In genomic region chr19:47891923-47892666, GRCh38 we compare ENCODE assay signal across 2 cellular contexts.
TF ChIP-seq lines count a peak whose summit lies in the region.

No MANE protein-coding gene starts in this region.

TF ChIP-seq in K562, 482 proteins besides CTCF, POLR2A, EP300 and RAD21 (continues in another document):
- peak; percentile 100 for TF ChIP-seq NCOR1 (IDR thresholded peaks at IDR 0.05)
- TF ChIP-seq, protein P1, sequence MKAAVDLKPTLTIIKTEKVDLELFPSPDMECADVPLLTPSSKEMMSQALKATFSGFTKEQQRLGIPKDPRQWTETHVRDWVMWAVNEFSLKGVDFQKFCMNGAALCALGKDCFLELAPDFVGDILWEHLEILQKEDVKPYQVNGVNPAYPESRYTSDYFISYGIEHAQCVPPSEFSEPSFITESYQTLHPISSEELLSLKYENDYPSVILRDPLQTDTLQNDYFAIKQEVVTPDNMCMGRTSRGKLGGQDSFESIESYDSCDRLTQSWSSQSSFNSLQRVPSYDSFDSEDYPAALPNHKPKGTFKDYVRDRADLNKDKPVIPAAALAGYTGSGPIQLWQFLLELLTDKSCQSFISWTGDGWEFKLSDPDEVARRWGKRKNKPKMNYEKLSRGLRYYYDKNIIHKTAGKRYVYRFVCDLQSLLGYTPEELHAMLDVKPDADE (conservative IDR thresholded peaks at IDR 0.05; ENCODE audit: control insufficient read depth, low read depth, low read length) = 0 out of 2 replicates have a peak, but pooled peaks have one; percentile 63
- TF ChIP-seq, protein P2, sequence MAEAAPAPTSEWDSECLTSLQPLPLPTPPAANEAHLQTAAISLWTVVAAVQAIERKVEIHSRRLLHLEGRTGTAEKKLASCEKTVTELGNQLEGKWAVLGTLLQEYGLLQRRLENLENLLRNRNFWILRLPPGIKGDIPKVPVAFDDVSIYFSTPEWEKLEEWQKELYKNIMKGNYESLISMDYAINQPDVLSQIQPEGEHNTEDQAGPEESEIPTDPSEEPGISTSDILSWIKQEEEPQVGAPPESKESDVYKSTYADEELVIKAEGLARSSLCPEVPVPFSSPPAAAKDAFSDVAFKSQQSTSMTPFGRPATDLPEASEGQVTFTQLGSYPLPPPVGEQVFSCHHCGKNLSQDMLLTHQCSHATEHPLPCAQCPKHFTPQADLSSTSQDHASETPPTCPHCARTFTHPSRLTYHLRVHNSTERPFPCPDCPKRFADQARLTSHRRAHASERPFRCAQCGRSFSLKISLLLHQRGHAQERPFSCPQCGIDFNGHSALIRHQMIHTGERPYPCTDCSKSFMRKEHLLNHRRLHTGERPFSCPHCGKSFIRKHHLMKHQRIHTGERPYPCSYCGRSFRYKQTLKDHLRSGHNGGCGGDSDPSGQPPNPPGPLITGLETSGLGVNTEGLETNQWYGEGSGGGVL (CRISPR knock-in tag; IDR thresholded peaks at IDR 0.05) = no peak
- TF ChIP-seq SMARCC2 (IDR thresholded peaks at IDR 0.05; ENCODE audit: low read depth) = peak; percentile 97
- no peak for TF ChIP-seq GABPB2 (CRISPR knock-in tag; conservative IDR thresholded peaks at IDR 0.05)
- TF ChIP-seq ZNF584 (CRISPR knock-in tag; IDR thresholded peaks at IDR 0.05; ENCODE audit: low read depth) = peak; percentile 94
- TF ChIP-seq KLF13 (tag; IDR thresholded peaks at IDR 0.05; ENCODE audit: borderline replicate concordance, low read depth) = no peak
- peak; percentile 93 to 99 for TF ChIP-seq SRF (CRISPR knock-in tag; IDR thresholded peaks at IDR 0.05)
- peak; percentile 95 for TF ChIP-seq RCOR1 (IDR thresholded peaks at IDR 0.05; ENCODE audit: borderline replicate concordance in 1 of 2, low read depth in 2 of 2, low read length in 2 of 2)
- TF ChIP-seq CXXC5 (CRISPR knock-in tag; IDR thresholded peaks at IDR 0.05) = peak; percentile 91
- TF ChIP-seq SRSF1 (IDR thresholded peaks at IDR 0.05; ENCODE audit: low read depth, low read length) = no peak
- no peak for TF ChIP-seq FUS (optimal IDR thresholded peaks at IDR 0.05; ENCODE audit: low read depth, low read length)
- no peak for TF ChIP-seq ZNF124 (CRISPR knock-in tag; IDR thresholded peaks at IDR 0.05)
- TF ChIP-seq ZNF282 (CRISPR knock-in tag; IDR thresholded peaks at IDR 0.05) = no peak
- TF ChIP-seq EZH2 (IDR thresholded peaks at IDR 0.05; ENCODE audit: borderline replicate concordance, low read depth, low read length) = no peak; the same call in 1 of the 2 replicates
- TF ChIP-seq POLR3A (IDR thresholded peaks at IDR 0.05; ENCODE audit: borderline replicate concordance, extremely low read depth, insufficient read depth, insufficient read length) = no peak
- peak; percentile 65 for TF ChIP-seq RBM25 (IDR thresholded peaks at IDR 0.05; ENCODE audit: low read depth, low read length, severe bottlenecking)
- TF ChIP-seq MTA1 (IDR thresholded peaks at IDR 0.05; ENCODE audit: borderline replicate concordance) = peak; percentile 83
- TF ChIP-seq ZNF3 (CRISPR knock-in tag; IDR thresholded peaks at IDR 0.05) = no peak
- TF ChIP-seq JUN (IDR thresholded peaks at IDR 0.05; ENCODE audit: borderline replicate concordance, low read depth, low read length) = no peak
- TF ChIP-seq JUN (CRISPR knock-in tag; IDR thresholded peaks at IDR 0.05; ENCODE audit: borderline replicate concordance) = no peak
- TF ChIP-seq FOXA1 (IDR thresholded peaks at IDR 0.05; ENCODE audit: borderline replicate concordance) = no peak
- peak; percentile 84 for TF ChIP-seq VEZF1 (CRISPR knock-in tag; IDR thresholded peaks at IDR 0.05)
- TF ChIP-seq, protein P3, sequence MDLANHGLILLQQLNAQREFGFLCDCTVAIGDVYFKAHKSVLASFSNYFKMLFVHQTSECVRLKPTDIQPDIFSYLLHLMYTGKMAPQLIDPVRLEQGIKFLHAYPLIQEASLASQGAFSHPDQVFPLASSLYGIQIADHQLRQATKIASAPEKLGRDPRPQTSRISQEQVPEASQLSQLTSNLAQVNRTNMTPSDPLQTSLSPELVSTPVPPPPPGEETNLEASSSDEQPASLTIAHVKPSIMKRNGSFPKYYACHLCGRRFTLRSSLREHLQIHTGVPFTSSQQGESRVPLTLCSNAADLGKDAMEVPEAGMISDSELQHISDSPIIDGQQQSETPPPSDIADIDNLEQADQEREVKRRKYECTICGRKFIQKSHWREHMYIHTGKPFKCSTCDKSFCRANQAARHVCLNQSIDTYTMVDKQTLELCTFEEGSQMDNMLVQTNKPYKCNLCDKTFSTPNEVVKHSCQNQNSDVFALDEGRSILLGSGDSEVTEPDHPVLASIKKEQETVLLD (IDR thresholded peaks at IDR 0.05) = 0 out of 2 replicates have a peak, but pooled peaks have one; percentile 19
- peak in 1 of 2 experiments; percentile 95; a peak in 2 of 4 replicates for TF ChIP-seq ZNF639 (CRISPR knock-in tag; conservative IDR thresholded peaks at IDR 0.05 in 1 of 2, IDR thresholded peaks at IDR 0.05 in 1 of 2)
- TF ChIP-seq ILF3 (IDR thresholded peaks at IDR 0.05; ENCODE audit: borderline replicate concordance) = no peak

TF ChIP-seq in HepG2, 621 proteins besides CTCF, POLR2A, EP300 and RAD21 (continues in another document):
- peak; percentile 70 for TF ChIP-seq CREM (IDR thresholded peaks at IDR 0.05)
- TF ChIP-seq CREM (CRISPR knock-in tag; IDR thresholded peaks at IDR 0.05) = no peak
- peak; percentile 91 for TF ChIP-seq SP2 (CRISPR knock-in tag; IDR thresholded peaks at IDR 0.05)
- TF ChIP-seq FOXA1 (IDR thresholded peaks at IDR 0.05) = no peak
- TF ChIP-seq FOXA1 (CRISPR knock-in tag; IDR thresholded peaks at IDR 0.05) = peak; percentile 70
- TF ChIP-seq KDM3A (CRISPR knock-in tag; IDR thresholded peaks at IDR 0.05; ENCODE audit: low read depth) = no peak
- TF ChIP-seq ZNF766 (CRISPR knock-in tag; IDR thresholded peaks at IDR 0.05; ENCODE audit: borderline replicate concordance) = 0 out of 2 replicates have a peak, but pooled peaks have one; percentile 37
- TF ChIP-seq RNF219 (CRISPR knock-in tag; IDR thresholded peaks at IDR 0.05) = no peak
- peak; percentile 66 for TF ChIP-seq TEAD3 (CRISPR knock-in tag; optimal IDR thresholded peaks at IDR 0.05; ENCODE audit: borderline replicate concordance)
- no peak for TF ChIP-seq HOXA7 (CRISPR knock-in tag; IDR thresholded peaks at IDR 0.05)
- TF ChIP-seq, protein P4, sequence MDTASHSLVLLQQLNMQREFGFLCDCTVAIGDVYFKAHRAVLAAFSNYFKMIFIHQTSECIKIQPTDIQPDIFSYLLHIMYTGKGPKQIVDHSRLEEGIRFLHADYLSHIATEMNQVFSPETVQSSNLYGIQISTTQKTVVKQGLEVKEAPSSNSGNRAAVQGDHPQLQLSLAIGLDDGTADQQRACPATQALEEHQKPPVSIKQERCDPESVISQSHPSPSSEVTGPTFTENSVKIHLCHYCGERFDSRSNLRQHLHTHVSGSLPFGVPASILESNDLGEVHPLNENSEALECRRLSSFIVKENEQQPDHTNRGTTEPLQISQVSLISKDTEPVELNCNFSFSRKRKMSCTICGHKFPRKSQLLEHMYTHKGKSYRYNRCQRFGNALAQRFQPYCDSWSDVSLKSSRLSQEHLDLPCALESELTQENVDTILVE (CRISPR knock-in tag; IDR thresholded peaks at IDR 0.05) = no peak
- TF ChIP-seq ZNF672 (CRISPR knock-in tag; IDR thresholded peaks at IDR 0.05) = no peak
- TF ChIP-seq, protein P1 (CRISPR knock-in tag; IDR thresholded peaks at IDR 0.05) = no peak
- TF ChIP-seq, protein P5, sequence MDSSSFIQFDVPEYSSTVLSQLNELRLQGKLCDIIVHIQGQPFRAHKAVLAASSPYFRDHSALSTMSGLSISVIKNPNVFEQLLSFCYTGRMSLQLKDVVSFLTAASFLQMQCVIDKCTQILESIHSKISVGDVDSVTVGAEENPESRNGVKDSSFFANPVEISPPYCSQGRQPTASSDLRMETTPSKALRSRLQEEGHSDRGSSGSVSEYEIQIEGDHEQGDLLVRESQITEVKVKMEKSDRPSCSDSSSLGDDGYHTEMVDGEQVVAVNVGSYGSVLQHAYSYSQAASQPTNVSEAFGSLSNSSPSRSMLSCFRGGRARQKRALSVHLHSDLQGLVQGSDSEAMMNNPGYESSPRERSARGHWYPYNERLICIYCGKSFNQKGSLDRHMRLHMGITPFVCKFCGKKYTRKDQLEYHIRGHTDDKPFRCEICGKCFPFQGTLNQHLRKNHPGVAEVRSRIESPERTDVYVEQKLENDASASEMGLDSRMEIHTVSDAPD (CRISPR knock-in tag; IDR thresholded peaks at IDR 0.05) = 0 out of 2 replicates have a peak, but pooled peaks have one; percentile 36
- TF ChIP-seq ZNF878 (CRISPR knock-in tag; IDR thresholded peaks at IDR 0.05) = no peak
- TF ChIP-seq, protein P6, sequence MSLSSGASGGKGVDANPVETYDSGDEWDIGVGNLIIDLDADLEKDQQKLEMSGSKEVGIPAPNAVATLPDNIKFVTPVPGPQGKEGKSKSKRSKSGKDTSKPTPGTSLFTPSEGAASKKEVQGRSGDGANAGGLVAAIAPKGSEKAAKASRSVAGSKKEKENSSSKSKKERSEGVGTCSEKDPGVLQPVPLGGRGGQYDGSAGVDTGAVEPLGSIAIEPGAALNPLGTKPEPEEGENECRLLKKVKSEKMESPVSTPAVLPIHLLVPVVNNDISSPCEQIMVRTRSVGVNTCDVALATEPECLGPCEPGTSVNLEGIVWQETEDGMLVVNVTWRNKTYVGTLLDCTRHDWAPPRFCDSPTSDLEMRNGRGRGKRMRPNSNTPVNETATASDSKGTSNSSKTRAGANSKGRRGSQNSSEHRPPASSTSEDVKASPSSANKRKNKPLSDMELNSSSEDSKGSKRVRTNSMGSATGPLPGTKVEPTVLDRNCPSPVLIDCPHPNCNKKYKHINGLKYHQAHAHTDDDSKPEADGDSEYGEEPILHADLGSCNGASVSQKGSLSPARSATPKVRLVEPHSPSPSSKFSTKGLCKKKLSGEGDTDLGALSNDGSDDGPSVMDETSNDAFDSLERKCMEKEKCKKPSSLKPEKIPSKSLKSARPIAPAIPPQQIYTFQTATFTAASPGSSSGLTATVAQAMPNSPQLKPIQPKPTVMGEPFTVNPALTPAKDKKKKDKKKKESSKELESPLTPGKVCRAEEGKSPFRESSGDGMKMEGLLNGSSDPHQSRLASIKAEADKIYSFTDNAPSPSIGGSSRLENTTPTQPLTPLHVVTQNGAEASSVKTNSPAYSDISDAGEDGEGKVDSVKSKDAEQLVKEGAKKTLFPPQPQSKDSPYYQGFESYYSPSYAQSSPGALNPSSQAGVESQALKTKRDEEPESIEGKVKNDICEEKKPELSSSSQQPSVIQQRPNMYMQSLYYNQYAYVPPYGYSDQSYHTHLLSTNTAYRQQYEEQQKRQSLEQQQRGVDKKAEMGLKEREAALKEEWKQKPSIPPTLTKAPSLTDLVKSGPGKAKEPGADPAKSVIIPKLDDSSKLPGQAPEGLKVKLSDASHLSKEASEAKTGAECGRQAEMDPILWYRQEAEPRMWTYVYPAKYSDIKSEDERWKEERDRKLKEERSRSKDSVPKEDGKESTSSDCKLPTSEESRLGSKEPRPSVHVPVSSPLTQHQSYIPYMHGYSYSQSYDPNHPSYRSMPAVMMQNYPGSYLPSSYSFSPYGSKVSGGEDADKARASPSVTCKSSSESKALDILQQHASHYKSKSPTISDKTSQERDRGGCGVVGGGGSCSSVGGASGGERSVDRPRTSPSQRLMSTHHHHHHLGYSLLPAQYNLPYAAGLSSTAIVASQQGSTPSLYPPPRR (CRISPR knock-in tag; IDR thresholded peaks at IDR 0.05; ENCODE audit: borderline replicate concordance) = 0 out of 2 replicates have a peak, but pooled peaks have one; percentile 11
- TF ChIP-seq, protein P7, sequence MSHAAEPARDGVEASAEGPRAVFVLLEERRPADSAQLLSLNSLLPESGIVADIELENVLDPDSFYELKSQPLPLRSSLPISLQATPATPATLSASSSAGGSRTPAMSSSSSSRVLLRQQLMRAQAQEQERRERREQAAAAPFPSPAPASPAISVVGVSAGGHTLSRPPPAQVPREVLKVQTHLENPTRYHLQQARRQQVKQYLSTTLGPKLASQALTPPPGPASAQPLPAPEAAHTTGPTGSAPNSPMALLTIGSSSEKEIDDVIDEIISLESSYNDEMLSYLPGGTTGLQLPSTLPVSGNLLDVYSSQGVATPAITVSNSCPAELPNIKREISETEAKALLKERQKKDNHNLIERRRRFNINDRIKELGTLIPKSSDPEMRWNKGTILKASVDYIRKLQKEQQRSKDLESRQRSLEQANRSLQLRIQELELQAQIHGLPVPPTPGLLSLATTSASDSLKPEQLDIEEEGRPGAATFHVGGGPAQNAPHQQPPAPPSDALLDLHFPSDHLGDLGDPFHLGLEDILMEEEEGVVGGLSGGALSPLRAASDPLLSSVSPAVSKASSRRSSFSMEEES (CRISPR knock-in tag; IDR thresholded peaks at IDR 0.05) = peak; percentile 64; the same call in 1 of the 2 replicates
- no peak for TF ChIP-seq ZNF232 (CRISPR knock-in tag; IDR thresholded peaks at IDR 0.05; ENCODE audit: borderline replicate concordance)
- TF ChIP-seq ZEB1 (IDR thresholded peaks at IDR 0.05; ENCODE audit: insufficient replicate concordance, low read depth) = peak; percentile 62
- TF ChIP-seq MIXL1 (CRISPR knock-in tag; IDR thresholded peaks at IDR 0.05) = peak; percentile 56
- TF ChIP-seq, protein P8, sequence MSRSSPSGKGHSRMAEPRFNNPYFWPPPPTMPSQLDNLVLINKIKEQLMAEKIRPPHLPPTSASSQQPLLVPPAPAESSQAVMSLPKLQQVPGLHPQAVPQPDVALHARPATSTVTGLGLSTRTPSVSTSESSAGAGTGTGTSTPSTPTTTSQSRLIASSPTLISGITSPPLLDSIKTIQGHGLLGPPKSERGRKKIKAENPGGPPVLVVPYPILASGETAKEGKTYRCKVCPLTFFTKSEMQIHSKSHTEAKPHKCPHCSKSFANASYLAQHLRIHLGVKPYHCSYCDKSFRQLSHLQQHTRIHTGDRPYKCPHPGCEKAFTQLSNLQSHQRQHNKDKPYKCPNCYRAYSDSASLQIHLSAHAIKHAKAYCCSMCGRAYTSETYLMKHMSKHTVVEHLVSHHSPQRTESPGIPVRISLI (CRISPR knock-in tag; IDR thresholded peaks at IDR 0.05; ENCODE audit: borderline replicate concordance) = 0 out of 2 replicates have a peak, but pooled peaks have one; percentile 14
- TF ChIP-seq ZNF562 (CRISPR knock-in tag; IDR thresholded peaks at IDR 0.05; ENCODE audit: borderline replicate concordance) = no peak
- no peak for TF ChIP-seq ZNF598 (CRISPR knock-in tag; IDR thresholded peaks at IDR 0.05; ENCODE audit: borderline replicate concordance)
- peak; percentile 4; the same call in 1 of the 2 replicates for TF ChIP-seq LCORL (IDR thresholded peaks at IDR 0.05)
- no peak for TF ChIP-seq LCORL (CRISPR knock-in tag; IDR thresholded peaks at IDR 0.05)
- TF ChIP-seq POLR2AphosphoS2 (IDR thresholded peaks at IDR 0.05; ENCODE audit: low read depth, low read length) = peak; percentile 97
